In the genomic region with DNA sequence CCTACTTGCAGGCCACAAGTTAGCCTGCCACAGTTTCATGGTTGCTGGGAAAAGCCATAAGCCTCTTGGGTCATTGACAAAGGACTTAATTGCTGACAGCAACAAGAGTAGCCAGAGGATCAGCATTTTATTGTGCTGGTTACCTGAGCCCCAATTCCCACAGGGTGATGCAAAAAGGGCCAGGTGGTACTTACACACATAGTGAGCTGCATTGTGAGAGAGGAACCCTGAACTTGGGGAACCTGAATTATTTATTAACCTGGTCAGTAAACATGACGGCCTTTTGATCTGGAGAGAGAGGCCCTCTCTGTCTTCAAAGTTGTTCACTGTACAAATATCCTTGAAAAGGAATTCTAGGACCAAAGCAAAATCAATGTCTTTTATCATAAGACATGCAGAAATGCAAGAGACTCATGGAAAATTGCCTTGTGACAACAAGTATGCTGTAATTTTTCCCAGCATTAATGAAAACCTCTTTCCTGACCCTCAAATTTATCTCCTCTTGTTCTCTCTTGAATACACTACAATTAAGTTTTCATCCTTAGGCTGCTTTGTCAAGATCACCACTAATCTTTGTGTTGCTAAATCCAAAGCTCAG, we compare ENCODE assay signal across 1 cellular context.
TF ChIP-seq lines count a peak whose summit lies in the region.

No MANE protein-coding gene starts in this region.

TF ChIP-seq in HepG2, 621 proteins besides CTCF, POLR2A, EP300 and RAD21 (continued from another document and continues in another):
- TF ChIP-seq, protein P1, sequence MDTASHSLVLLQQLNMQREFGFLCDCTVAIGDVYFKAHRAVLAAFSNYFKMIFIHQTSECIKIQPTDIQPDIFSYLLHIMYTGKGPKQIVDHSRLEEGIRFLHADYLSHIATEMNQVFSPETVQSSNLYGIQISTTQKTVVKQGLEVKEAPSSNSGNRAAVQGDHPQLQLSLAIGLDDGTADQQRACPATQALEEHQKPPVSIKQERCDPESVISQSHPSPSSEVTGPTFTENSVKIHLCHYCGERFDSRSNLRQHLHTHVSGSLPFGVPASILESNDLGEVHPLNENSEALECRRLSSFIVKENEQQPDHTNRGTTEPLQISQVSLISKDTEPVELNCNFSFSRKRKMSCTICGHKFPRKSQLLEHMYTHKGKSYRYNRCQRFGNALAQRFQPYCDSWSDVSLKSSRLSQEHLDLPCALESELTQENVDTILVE (CRISPR knock-in tag; IDR thresholded peaks at IDR 0.05) = no peak
- TF ChIP-seq YEATS2 (CRISPR knock-in tag; IDR thresholded peaks at IDR 0.05; ENCODE audit: borderline replicate concordance) (no peak; the same call in 1 of the 2 replicates), REXO4 (CRISPR knock-in tag; IDR thresholded peaks at IDR 0.05; ENCODE audit: borderline replicate concordance) (no peak), MYNN (CRISPR knock-in tag; IDR thresholded peaks at IDR 0.05; ENCODE audit: low read depth) (no peak), U2AF2 (IDR thresholded peaks at IDR 0.05; ENCODE audit: low read depth, low read length) (no peak), SMARCE1 (IDR thresholded peaks at IDR 0.05; ENCODE audit: borderline replicate concordance) (no peak), JARID2 (CRISPR knock-in tag; IDR thresholded peaks at IDR 0.05; ENCODE audit: insufficient replicate concordance) (peak; percentile 24), RFXANK (CRISPR knock-in tag; IDR thresholded peaks at IDR 0.05) (no peak), NFATC3 (CRISPR knock-in tag; IDR thresholded peaks at IDR 0.05) (peak; percentile 80; the same call in 1 of the 2 replicates), SKI (IDR thresholded peaks at IDR 0.05; ENCODE audit: partially characterized antibody) (peak; percentile 88), CHCHD3 (CRISPR knock-in tag; IDR thresholded peaks at IDR 0.05) (no peak), HNF4A (CRISPR knock-in tag; IDR thresholded peaks at IDR 0.05) (peak; percentile 90), ZNF644 (CRISPR knock-in tag; IDR thresholded peaks at IDR 0.05; ENCODE audit: low read depth) (0 out of 2 replicates have a peak, but pooled peaks have one; percentile 56), ELF1 (CRISPR knock-in tag; IDR thresholded peaks at IDR 0.05) (no peak), ZNF225 (CRISPR knock-in tag; IDR thresholded peaks at IDR 0.05) (no peak), FOXO1 (CRISPR knock-in tag; IDR thresholded peaks at IDR 0.05) (peak; percentile 95), PHF8 (CRISPR knock-in tag; IDR thresholded peaks at IDR 0.05) (peak; percentile 32; the same call in 1 of the 2 replicates), BORCS8-MEF2B (CRISPR knock-in tag; IDR thresholded peaks at IDR 0.05) (no peak), BRD4 (CRISPR knock-in tag; IDR thresholded peaks at IDR 0.05) (peak; percentile 94), ZNF543 (CRISPR knock-in tag; IDR thresholded peaks at IDR 0.05) (no peak), ZNF629 (CRISPR knock-in tag; conservative IDR thresholded peaks at IDR 0.05) (peak; percentile 52; the same call in 1 of the 2 replicates), NFKBIZ (CRISPR knock-in tag; IDR thresholded peaks at IDR 0.05) (peak; percentile 87), GTF2F1 (IDR thresholded peaks at IDR 0.05; ENCODE audit: low read length) (no peak), KAT8 (CRISPR knock-in tag; IDR thresholded peaks at IDR 0.05) (peak; percentile 89), ZNF234 (CRISPR knock-in tag; conservative IDR thresholded peaks at IDR 0.05) (no peak), ATRX (CRISPR knock-in tag; IDR thresholded peaks at IDR 0.05; ENCODE audit: borderline replicate concordance) (no peak), ZSCAN25 (CRISPR knock-in tag; IDR thresholded peaks at IDR 0.05) (no peak; the same call in 1 of the 2 replicates)
- TF ChIP-seq, protein P2, sequence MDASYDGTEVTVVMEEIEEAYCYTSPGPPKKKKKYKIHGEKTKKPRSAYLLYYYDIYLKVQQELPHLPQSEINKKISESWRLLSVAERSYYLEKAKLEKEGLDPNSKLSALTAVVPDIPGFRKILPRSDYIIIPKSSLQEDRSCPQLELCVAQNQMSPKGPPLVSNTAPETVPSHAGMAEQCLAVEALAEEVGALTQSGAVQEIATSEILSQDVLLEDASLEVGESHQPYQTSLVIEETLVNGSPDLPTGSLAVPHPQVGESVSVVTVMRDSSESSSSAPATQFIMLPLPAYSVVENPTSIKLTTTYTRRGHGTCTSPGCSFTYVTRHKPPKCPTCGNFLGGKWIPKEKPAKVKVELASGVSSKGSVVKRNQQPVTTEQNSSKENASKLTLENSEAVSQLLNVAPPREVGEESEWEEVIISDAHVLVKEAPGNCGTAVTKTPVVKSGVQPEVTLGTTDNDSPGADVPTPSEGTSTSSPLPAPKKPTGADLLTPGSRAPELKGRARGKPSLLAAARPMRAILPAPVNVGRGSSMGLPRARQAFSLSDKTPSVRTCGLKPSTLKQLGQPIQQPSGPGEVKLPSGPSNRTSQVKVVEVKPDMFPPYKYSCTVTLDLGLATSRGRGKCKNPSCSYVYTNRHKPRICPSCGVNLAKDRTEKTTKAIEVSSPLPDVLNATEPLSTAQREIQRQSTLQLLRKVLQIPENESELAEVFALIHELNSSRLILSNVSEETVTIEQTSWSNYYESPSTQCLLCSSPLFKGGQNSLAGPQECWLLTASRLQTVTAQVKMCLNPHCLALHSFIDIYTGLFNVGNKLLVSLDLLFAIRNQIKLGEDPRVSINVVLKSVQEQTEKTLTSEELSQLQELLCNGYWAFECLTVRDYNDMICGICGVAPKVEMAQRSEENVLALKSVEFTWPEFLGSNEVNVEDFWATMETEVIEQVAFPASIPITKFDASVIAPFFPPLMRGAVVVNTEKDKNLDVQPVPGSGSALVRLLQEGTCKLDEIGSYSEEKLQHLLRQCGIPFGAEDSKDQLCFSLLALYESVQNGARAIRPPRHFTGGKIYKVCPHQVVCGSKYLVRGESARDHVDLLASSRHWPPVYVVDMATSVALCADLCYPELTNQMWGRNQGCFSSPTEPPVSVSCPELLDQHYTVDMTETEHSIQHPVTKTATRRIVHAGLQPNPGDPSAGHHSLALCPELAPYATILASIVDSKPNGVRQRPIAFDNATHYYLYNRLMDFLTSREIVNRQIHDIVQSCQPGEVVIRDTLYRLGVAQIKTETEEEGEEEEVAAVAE (CRISPR knock-in tag; IDR thresholded peaks at IDR 0.05; ENCODE audit: borderline replicate concordance) = peak; percentile 57; the same call in 1 of the 2 replicates
- TF ChIP-seq, protein P3, sequence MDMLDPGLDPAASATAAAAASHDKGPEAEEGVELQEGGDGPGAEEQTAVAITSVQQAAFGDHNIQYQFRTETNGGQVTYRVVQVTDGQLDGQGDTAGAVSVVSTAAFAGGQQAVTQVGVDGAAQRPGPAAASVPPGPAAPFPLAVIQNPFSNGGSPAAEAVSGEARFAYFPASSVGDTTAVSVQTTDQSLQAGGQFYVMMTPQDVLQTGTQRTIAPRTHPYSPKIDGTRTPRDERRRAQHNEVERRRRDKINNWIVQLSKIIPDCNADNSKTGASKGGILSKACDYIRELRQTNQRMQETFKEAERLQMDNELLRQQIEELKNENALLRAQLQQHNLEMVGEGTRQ (IDR thresholded peaks at IDR 0.05; ENCODE audit: low read depth, low read length) = no peak
- TF ChIP-seq, protein P3 (CRISPR knock-in tag; IDR thresholded peaks at IDR 0.05; ENCODE audit: borderline replicate concordance) = no peak
- TF ChIP-seq, protein P4, sequence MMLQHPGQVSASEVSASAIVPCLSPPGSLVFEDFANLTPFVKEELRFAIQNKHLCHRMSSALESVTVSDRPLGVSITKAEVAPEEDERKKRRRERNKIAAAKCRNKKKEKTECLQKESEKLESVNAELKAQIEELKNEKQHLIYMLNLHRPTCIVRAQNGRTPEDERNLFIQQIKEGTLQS (CRISPR knock-in tag; IDR thresholded peaks at IDR 0.05) = peak; percentile 92
- TF ChIP-seq, protein P5, sequence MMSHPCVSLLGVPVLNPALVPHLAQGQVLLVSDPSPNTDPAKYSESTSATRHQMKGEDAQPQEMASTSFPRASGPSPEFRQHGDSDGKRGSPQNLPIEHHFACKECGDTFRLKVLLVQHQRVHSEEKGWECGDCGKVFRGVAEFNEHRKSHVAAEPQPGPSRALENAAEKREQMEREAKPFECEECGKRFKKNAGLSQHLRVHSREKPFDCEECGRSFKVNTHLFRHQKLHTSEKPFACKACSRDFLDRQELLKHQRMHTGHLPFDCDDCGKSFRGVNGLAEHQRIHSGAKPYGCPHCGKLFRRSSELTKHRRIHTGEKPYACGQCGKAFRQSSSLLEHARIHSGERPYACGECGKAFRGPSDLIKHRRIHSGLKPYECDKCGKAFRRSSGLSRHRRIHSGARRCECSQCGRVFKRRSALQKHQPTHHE (CRISPR knock-in tag; IDR thresholded peaks at IDR 0.05; ENCODE audit: borderline replicate concordance) = 0 out of 2 replicates have a peak, but pooled peaks have one; percentile 70
- TF ChIP-seq, protein P6, sequence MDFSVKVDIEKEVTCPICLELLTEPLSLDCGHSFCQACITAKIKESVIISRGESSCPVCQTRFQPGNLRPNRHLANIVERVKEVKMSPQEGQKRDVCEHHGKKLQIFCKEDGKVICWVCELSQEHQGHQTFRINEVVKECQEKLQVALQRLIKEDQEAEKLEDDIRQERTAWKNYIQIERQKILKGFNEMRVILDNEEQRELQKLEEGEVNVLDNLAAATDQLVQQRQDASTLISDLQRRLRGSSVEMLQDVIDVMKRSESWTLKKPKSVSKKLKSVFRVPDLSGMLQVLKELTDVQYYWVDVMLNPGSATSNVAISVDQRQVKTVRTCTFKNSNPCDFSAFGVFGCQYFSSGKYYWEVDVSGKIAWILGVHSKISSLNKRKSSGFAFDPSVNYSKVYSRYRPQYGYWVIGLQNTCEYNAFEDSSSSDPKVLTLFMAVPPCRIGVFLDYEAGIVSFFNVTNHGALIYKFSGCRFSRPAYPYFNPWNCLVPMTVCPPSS (IDR thresholded peaks at IDR 0.05) = no peak
- TF ChIP-seq, protein P7, sequence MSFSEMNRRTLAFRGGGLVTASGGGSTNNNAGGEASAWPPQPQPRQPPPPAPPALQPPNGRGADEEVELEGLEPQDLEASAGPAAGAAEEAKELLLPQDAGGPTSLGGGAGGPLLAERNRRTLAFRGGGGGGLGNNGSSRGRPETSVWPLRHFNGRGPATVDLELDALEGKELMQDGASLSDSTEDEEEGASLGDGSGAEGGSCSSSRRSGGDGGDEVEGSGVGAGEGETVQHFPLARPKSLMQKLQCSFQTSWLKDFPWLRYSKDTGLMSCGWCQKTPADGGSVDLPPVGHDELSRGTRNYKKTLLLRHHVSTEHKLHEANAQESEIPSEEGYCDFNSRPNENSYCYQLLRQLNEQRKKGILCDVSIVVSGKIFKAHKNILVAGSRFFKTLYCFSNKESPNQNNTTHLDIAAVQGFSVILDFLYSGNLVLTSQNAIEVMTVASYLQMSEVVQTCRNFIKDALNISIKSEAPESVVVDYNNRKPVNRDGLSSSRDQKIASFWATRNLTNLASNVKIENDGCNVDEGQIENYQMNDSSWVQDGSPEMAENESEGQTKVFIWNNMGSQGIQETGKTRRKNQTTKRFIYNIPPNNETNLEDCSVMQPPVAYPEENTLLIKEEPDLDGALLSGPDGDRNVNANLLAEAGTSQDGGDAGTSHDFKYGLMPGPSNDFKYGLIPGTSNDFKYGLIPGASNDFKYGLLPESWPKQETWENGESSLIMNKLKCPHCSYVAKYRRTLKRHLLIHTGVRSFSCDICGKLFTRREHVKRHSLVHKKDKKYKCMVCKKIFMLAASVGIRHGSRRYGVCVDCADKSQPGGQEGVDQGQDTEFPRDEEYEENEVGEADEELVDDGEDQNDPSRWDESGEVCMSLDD (CRISPR knock-in tag; IDR thresholded peaks at IDR 0.05; ENCODE audit: borderline replicate concordance) = peak; percentile 96
- TF ChIP-seq, protein P8, sequence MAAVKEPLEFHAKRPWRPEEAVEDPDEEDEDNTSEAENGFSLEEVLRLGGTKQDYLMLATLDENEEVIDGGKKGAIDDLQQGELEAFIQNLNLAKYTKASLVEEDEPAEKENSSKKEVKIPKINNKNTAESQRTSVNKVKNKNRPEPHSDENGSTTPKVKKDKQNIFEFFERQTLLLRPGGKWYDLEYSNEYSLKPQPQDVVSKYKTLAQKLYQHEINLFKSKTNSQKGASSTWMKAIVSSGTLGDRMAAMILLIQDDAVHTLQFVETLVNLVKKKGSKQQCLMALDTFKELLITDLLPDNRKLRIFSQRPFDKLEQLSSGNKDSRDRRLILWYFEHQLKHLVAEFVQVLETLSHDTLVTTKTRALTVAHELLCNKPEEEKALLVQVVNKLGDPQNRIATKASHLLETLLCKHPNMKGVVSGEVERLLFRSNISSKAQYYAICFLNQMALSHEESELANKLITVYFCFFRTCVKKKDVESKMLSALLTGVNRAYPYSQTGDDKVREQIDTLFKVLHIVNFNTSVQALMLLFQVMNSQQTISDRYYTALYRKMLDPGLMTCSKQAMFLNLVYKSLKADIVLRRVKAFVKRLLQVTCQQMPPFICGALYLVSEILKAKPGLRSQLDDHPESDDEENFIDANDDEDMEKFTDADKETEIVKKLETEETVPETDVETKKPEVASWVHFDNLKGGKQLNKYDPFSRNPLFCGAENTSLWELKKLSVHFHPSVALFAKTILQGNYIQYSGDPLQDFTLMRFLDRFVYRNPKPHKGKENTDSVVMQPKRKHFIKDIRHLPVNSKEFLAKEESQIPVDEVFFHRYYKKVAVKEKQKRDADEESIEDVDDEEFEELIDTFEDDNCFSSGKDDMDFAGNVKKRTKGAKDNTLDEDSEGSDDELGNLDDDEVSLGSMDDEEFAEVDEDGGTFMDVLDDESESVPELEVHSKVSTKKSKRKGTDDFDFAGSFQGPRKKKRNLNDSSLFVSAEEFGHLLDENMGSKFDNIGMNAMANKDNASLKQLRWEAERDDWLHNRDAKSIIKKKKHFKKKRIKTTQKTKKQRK (IDR thresholded peaks at IDR 0.05; ENCODE audit: low read length) = no peak
- TF ChIP-seq, protein P9, sequence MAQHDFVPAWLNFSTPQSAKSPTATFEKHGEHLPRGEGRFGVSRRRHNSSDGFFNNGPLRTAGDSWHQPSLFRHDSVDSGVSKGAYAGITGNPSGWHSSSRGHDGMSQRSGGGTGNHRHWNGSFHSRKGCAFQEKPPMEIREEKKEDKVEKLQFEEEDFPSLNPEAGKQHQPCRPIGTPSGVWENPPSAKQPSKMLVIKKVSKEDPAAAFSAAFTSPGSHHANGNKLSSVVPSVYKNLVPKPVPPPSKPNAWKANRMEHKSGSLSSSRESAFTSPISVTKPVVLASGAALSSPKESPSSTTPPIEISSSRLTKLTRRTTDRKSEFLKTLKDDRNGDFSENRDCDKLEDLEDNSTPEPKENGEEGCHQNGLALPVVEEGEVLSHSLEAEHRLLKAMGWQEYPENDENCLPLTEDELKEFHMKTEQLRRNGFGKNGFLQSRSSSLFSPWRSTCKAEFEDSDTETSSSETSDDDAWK (CRISPR knock-in tag; IDR thresholded peaks at IDR 0.05) = no peak
